In the genomic region with DNA sequence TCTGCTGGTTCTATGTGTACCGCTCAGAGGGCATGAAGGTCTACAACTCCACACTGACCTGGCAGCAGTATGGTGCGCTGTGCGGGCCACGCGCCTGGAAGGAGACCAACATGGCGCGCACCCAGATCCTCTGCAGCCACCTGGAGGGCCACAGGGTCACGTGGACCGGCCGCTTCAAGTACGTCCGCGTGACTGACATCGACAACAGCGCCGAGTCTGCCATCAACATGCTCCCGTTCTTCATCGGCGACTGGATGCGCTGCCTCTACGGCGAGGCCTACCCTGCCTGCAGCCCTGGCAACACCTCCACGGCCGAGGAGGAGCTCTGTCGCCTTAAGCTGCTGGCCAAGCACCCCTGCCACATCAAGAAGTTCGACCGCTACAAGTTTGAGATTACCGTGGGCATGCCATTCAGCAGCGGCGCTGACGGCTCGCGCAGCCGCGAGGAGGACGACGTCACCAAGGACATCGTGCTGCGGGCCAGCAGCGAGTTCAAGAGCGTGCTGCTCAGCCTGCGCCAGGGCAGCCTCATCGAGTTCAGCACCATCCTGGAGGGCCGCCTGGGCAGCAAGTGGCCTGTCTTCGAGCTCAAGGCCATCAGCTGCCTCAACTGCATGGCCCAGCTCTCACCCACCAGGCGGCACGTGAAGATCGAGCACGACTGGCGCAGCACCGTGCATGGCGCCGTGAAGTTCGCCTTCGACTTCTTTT, we compare ENCODE assay signal across 27 cellular contexts.
"Had no signal": no experiment of that assay in that cellular context is flagged by ENCODE, and none has a peak within 500 bp of the region (broad histone marks: within the 10 kb centered on the region; RNA-seq: fewer than 3 reads in every experiment).

No MANE protein-coding gene starts in this region.

- H2AFZ ChIP-seq: parathyroid adenoma had no signal

- H3K4me1 ChIP-seq: parathyroid adenoma, psoas muscle, right lobe of liver, spleen, suprapubic skin, tibial artery, transverse colon, upper lobe of right lung, uterus had no signal

- H3K4me3 ChIP-seq: ovary, psoas muscle, right lobe of liver, skin epidermis, smooth muscle cell, spleen, suprapubic skin, testis, tibial artery, transverse colon, upper lobe of right lung, uterus had no signal

- H3K79me2 ChIP-seq: parathyroid adenoma had no signal

- ATAC-seq: naive thymus-derived CD8-positive, alpha-beta T cell; natural killer cell treated with Interleukin-12 subunit alpha and Interleukin-12 subunit beta and Interleukin-15 and Interleukin-18, amount 100 ng/mL, for 72 hours; psoas muscle; right cardiac atrium; right lobe of liver; stimulated activated memory B cell treated with anti-CD40 and anti-IgM and Interleukin-4, amounts not matched to agents 10 μg/mL and 1 μg/mL and 100 μg/mL, for 72 hours; stimulated activated naive CD8-positive, alpha-beta T cell treated with anti-CD3 and anti-CD28 coated beads, Interleukin-15, amount 100 ng/mL, for 72 hours; stimulated activated naive CD8-positive, alpha-beta T cell treated with anti-CD3 and anti-CD28 coated beads, Interleukin-15, Interleukin-2, amounts not matched to agents 100 U/mL and 50 U/mL, for 24 hours; upper lobe of right lung had no signal

- H3K36me3 ChIP-seq: ovary, uterus had no signal

- H3K27ac ChIP-seq: ovary, parathyroid adenoma, psoas muscle, right lobe of liver, skin epidermis, spleen, suprapubic skin, testis, tibial artery, transverse colon, upper lobe of right lung, uterus had no signal

- H3K9me3 ChIP-seq: ovary, psoas muscle, right lobe of liver, spleen, suprapubic skin, testis, tibial artery, transverse colon, upper lobe of right lung, uterus had no signal

- DNase-seq: naive thymus-derived CD8-positive, alpha-beta T cell; nephron progenitor cell; occipital lobe; ovary; psoas muscle; right cardiac atrium; spleen; stimulated activated CD4-positive, alpha-beta T cell treated with anti-CD3 and anti-CD28 coated beads, Interleukin-12 subunit alpha, Interleukin-12 subunit beta, amount 100 ng/mL, for 4 hours; stimulated activated CD4-positive, alpha-beta T cell treated with anti-CD3 and anti-CD28 coated beads, Interleukin-1b, Interleukin-23, amount 100 ng/mL, for 48 hours; stimulated activated CD4-positive, alpha-beta T cell treated with anti-CD3 and anti-CD28 coated beads, Interleukin-4, amount 100 ng/mL, for 1 hour; stimulated activated CD4-positive, alpha-beta T cell treated with anti-CD3 and anti-CD28 coated beads, Interleukin-4, amount 100 ng/mL, for 4 hours; stimulated activated CD8-positive, alpha-beta memory T cell treated with anti-CD3 and anti-CD28 coated beads, Interleukin-4, amount 100 ng/mL, for 48 hours; stimulated activated naive CD4-positive, alpha-beta T cell; stimulated activated naive CD8-positive, alpha-beta T cell treated with anti-CD3 and anti-CD28 coated beads, Interleukin-15, amount 100 ng/mL, for 72 hours; stimulated activated naive CD8-positive, alpha-beta T cell treated with anti-CD3 and anti-CD28 coated beads, Interleukin-15, Interleukin-2, amounts not matched to agents 100 U/mL and 50 U/mL, for 24 hours; testis; tibial artery; transverse colon; upper lobe of right lung; uterus had no signal

- H3K4me2 ChIP-seq: smooth muscle cell had no signal

- H3K27me3 ChIP-seq: ovary, right lobe of liver, suprapubic skin, testis, tibial artery, transverse colon, upper lobe of right lung, uterus had no signal

- H3K9ac ChIP-seq: parathyroid adenoma had no signal
